Comparison of ENCODE assay signal across 1 cellular context in genomic region chr6:13331516-13332348, GRCh38.
TF ChIP-seq lines count a peak whose summit lies in the region.

No MANE protein-coding gene starts in this region.

TF ChIP-seq in GM23338, 12 proteins besides CTCF, POLR2A, EP300 and RAD21 (continued from another document):
- TF ChIP-seq REST (IDR thresholded peaks at IDR 0.05; ENCODE audit: unreplicated experiment) (no peak), EZH2 (IDR thresholded peaks at IDR 0.05; ENCODE audit: low read depth, unreplicated experiment) (no peak), POLR2AphosphoS5 (IDR thresholded peaks at IDR 0.05; ENCODE audit: low read depth) (no peak), STAT1 (IDR thresholded peaks at IDR 0.05; ENCODE audit: unreplicated experiment) (no peak), ETS1 (IDR thresholded peaks at IDR 0.05) (no peak), EZH2phosphoT487 (IDR thresholded peaks at IDR 0.05; ENCODE audit: unreplicated experiment) (no peak), ZNF331 (CRISPR knock-in tag; IDR thresholded peaks at IDR 0.05; ENCODE audit: low read depth) (no peak), ZNF114 (CRISPR knock-in tag; IDR thresholded peaks at IDR 0.05) (no peak), NANOG (IDR thresholded peaks at IDR 0.05; ENCODE audit: borderline replicate concordance) (no peak)
